8 cellular contexts compared by ENCODE assay signal in genomic region chr12:54368016-54368708, GRCh38. TPM values are rescaled to one million over a fixed set of nuclear protein-coding genes. Genes with fewer than 3 reads are reported as not detected.
DNase-seq lines count a peak whose midpoint lies in the region; ATAC-seq and TF ChIP-seq lines count a peak whose summit lies in the region.

No MANE protein-coding gene starts in this region.

- H3K36me3 Mint-ChIP-seq in activated naive CD4-positive, alpha-beta T cell treated with anti-CD3 and anti-CD28 coated beads for 36 hours (ENCODE audit: low read depth), result no peaks in the 10 kb centered on the region

- TF ChIP-seq POLR2A in testis (IDR thresholded peaks at IDR 0.05), result no peak

- no peaks in the 10 kb centered on the region for H3K9me3 ChIP-seq in fibroblast of lung (ENCODE audit: control insufficient read depth, insufficient read depth, low read depth, low read length)
- H3K9me3 ChIP-seq in testis, result no peaks in the 10 kb centered on the region

- H3K9me3 Mint-ChIP-seq in activated naive CD4-positive, alpha-beta T cell treated with anti-CD3 and anti-CD28 coated beads for 36 hours, result no peaks in the 10 kb centered on the region

- H3K27me3 ChIP-seq in fibroblast of lung (ENCODE audit: control insufficient read depth, insufficient read depth, low read length) (no peaks in the 10 kb centered on the region), testis (no peaks in the 10 kb centered on the region)

- CTCF ChIA-PET in activated naive CD4-positive, alpha-beta T cell treated with anti-CD3 and anti-CD28 coated beads for 36 hours (lab: Charles Lee), result interaction anchor here (0.6 to 4.1 kb wide), 29 partner anchors 9 to 323 kb away, joined by 3 to 64 read pairs (median 5); partner anchors contain the start of genes COPZ1 and ZNF385A

- no peak overlapping the region for H3K27ac ChIP-seq in fibroblast of lung (ENCODE audit: insufficient read depth, low read length)
- H3K27ac ChIP-seq in testis, result peak overlapping the region; percentile 40 to 82

- intact Hi-C loops in activated naive CD4-positive, alpha-beta T cell treated with anti-CD3 and anti-CD28 coated beads for 36 hours (cut with micrococcal nuclease), result loop anchor here (1.0 to 5.0 kb wide), 6 partner anchors 11 to 351 kb away; no protein-coding TSS in a partner anchor
- intact Hi-C loops in testis (cut with DNase I; ENCODE audit: low total_unique reads), result loop anchor here (10.0 kb wide), 1 partner anchor 83 kb away; the partner anchor contains the start of genes CBX5 and HNRNPA1

- no peaks in the 10 kb centered on the region for H3K27me3 Mint-ChIP-seq in activated naive CD4-positive, alpha-beta T cell treated with anti-CD3 and anti-CD28 coated beads for 36 hours (ENCODE audit: low read depth)

- H3K4me1 ChIP-seq in fibroblast of lung (ENCODE audit: control insufficient read depth, extremely low read depth, insufficient read depth, low read length) (peaks cover 17% of the 10 kb centered on the region), testis (peaks cover 34% of the 10 kb centered on the region)

- H3K9ac ChIP-seq in fibroblast of lung (ENCODE audit: insufficient read depth, low read length), result no peak overlapping the region

- H3K27ac Mint-ChIP-seq in activated naive CD4-positive, alpha-beta T cell treated with anti-CD3 and anti-CD28 coated beads for 36 hours, result no peak overlapping the region

- H2AFZ ChIP-seq in fibroblast of lung (ENCODE audit: low read length), result peak overlapping the region; percentile 83

- no peak for ATAC-seq in GM19328 (IDR thresholded peaks at IDR 0.05; ENCODE audit: unreplicated experiment)

- no peaks in the 10 kb centered on the region for H3K79me2 ChIP-seq in fibroblast of lung (ENCODE audit: control insufficient read depth, insufficient read depth, low read length)

- no peak for TF ChIP-seq CTCF in fibroblast of lung (conservative IDR thresholded peaks at IDR 0.05 in 1 of 2, IDR thresholded peaks at IDR 0.05 in 1 of 2; ENCODE audit: low read depth in 1 of 2, low read length in 2 of 2)
- no peak for TF ChIP-seq CTCF in testis (IDR thresholded peaks at IDR 0.05)

- H3K4me1 Mint-ChIP-seq in activated naive CD4-positive, alpha-beta T cell treated with anti-CD3 and anti-CD28 coated beads for 36 hours (ENCODE audit: low read depth), result peaks cover 43% of the 10 kb centered on the region

- WGBS in testis, 2 donors, result 16 to 19% methylated on average over 5 of the region's 5 CpGs

- H3K4me3 Mint-ChIP-seq in activated naive CD4-positive, alpha-beta T cell treated with anti-CD3 and anti-CD28 coated beads for 36 hours, result peak overlapping the region; percentile 23

- peak overlapping the region; percentile 83 for H3K4me2 ChIP-seq in fibroblast of lung (ENCODE audit: extremely low read depth, insufficient read depth, low read length)

- no peak for DNase-seq in activated naive CD4-positive, alpha-beta T cell treated with anti-CD3 and anti-CD28 coated beads for 36 hours
- no peak for DNase-seq in activated naive CD4-positive, alpha-beta T cell (lab: John Stamatoyannopoulos, UW)
- DNase-seq in MV-4-11 (lab: John Stamatoyannopoulos, UW), result peak; percentile 21
- DNase-seq in fibroblast of lung (ENCODE audit: low read depth in 2 of 2), result no peak
- no peak for DNase-seq in testis
- no peak for DNase-seq in GOT3 (lab: John Stamatoyannopoulos, UW)
- DNase-seq in HT-29 (ENCODE audit: low spot score), result no peak

- H3K4me3 ChIP-seq in fibroblast of lung (replicated peaks in 1 of 4; ENCODE audit: control extremely low read depth in 1 of 4, insufficient read depth in 1 of 4, low read depth in 3 of 4, low read length in 4 of 4) (no peak overlapping the region), testis (peak overlapping the region in 1 of 2 donors; percentile 58)

- H4K20me1 ChIP-seq in fibroblast of lung (ENCODE audit: control insufficient read depth, extremely low read depth, insufficient read depth, low read length), result no peaks in the 10 kb centered on the region

- no peaks in the 10 kb centered on the region for H3K36me3 ChIP-seq in fibroblast of lung (ENCODE audit: control insufficient read depth, insufficient read depth, low read length)
- H3K36me3 ChIP-seq in testis (ENCODE audit: low read depth, missing control alignments), result no peaks in the 10 kb centered on the region

RNA-seq across cellular contexts. Expression of gene GPR84, which starts 3.9 kb away (rescaled TPM):
- 1 to 10 TPM; 1.2 TPM for total RNA-seq in activated naive CD4-positive, alpha-beta T cell treated with anti-CD3 and anti-CD28 coated beads for 36 hours
- total RNA-seq in fibroblast of lung (not detected in 2 replicates), testis (under 1 TPM in 1 of 2 donors, not detected in 1; 0.43 TPM)
- polyA plus RNA-seq in fibroblast of lung (0.03 TPM in 1 of 2 replicates, not detected in the other), testis (ENCODE audit: insufficient read depth, low read depth, low replicate concordance) (0.58 TPM)
- not detected in 2 replicates for polyA plus RNA-seq in fibroblast of lung (2012)
- not detected in 2 replicates for polyA minus RNA-seq in fibroblast of lung (ENCODE audit: low replicate concordance)
- total RNA-seq in HT-29 (2014; rRNA removed; shearing (Covaris generic)), result not detected in 2 replicates

RNA-seq across cellular contexts. Expression of gene ZNF385A, which starts 16.4 kb away (rescaled TPM):
- 1 to 10 TPM in 1 of 2 experiments, under 1 TPM in 1; 0.93 to 1.1 TPM for total RNA-seq in activated naive CD4-positive, alpha-beta T cell treated with anti-CD3 and anti-CD28 coated beads for 36 hours
- total RNA-seq in fibroblast of lung (2.3 and 3.3 TPM in 2 replicates), testis (1 to 10 TPM; 3.5 to 5.6 TPM)
- polyA plus RNA-seq in fibroblast of lung (0.64 and 0.69 TPM in 2 replicates), testis (ENCODE audit: insufficient read depth, low read depth, low replicate concordance) (10.9 TPM)
- polyA plus RNA-seq in fibroblast of lung (2012), result 4.3 and 6.1 TPM in 2 replicates
- 12.6 and 14.3 TPM in 2 replicates for polyA minus RNA-seq in fibroblast of lung (ENCODE audit: low replicate concordance)
- total RNA-seq in HT-29 (2014; rRNA removed; shearing (Covaris generic)), result 0.10 and 1.3 TPM in 2 replicates

RNA-seq across cellular contexts. Expression of gene COPZ1, which starts 43.2 kb away (rescaled TPM):
- total RNA-seq in activated naive CD4-positive, alpha-beta T cell treated with anti-CD3 and anti-CD28 coated beads for 36 hours, result 100 to 1,000 TPM in 1 of 2 experiments, 10 to 100 TPM in 1; 98.0 to 105 TPM
- total RNA-seq in fibroblast of lung, result 80.9 and 97.9 TPM in 2 replicates
- 305 and 324 TPM in 2 replicates for polyA plus RNA-seq in fibroblast of lung
- 292 and 325 TPM in 2 replicates for polyA plus RNA-seq in fibroblast of lung (2012)
- polyA minus RNA-seq in fibroblast of lung (ENCODE audit: low replicate concordance), result 79.6 and 97.1 TPM in 2 replicates
- 10 to 100 TPM; 45.9 to 63.9 TPM for total RNA-seq in testis
- 123 TPM for polyA plus RNA-seq in testis (ENCODE audit: insufficient read depth, low read depth, low replicate concordance)
- total RNA-seq in HT-29 (2014; rRNA removed; shearing (Covaris generic)), result 83.7 and 89.9 TPM in 2 replicates

RNA-seq across cellular contexts. Expression of gene ITGA5, which starts 50.9 kb away (rescaled TPM):
- total RNA-seq in activated naive CD4-positive, alpha-beta T cell treated with anti-CD3 and anti-CD28 coated beads for 36 hours, result 10 to 100 TPM; 17.9 to 18.4 TPM
- total RNA-seq in fibroblast of lung (133 and 232 TPM in 2 replicates), testis (10 to 100 TPM in 1 of 2 donors, 1 to 10 TPM in 1; 9.0 to 10.7 TPM)
- polyA plus RNA-seq in fibroblast of lung (162 and 199 TPM in 2 replicates), testis (ENCODE audit: insufficient read depth, low read depth, low replicate concordance) (16.3 TPM)
- polyA plus RNA-seq in fibroblast of lung (2012), result 222 and 301 TPM in 2 replicates
- polyA minus RNA-seq in fibroblast of lung (ENCODE audit: low replicate concordance), result 571 and 815 TPM in 2 replicates
- not detected in 2 replicates for total RNA-seq in HT-29 (2014; rRNA removed; shearing (Covaris generic))
